Comparison of ENCODE assay signal across 1 cellular context in the genomic region with DNA sequence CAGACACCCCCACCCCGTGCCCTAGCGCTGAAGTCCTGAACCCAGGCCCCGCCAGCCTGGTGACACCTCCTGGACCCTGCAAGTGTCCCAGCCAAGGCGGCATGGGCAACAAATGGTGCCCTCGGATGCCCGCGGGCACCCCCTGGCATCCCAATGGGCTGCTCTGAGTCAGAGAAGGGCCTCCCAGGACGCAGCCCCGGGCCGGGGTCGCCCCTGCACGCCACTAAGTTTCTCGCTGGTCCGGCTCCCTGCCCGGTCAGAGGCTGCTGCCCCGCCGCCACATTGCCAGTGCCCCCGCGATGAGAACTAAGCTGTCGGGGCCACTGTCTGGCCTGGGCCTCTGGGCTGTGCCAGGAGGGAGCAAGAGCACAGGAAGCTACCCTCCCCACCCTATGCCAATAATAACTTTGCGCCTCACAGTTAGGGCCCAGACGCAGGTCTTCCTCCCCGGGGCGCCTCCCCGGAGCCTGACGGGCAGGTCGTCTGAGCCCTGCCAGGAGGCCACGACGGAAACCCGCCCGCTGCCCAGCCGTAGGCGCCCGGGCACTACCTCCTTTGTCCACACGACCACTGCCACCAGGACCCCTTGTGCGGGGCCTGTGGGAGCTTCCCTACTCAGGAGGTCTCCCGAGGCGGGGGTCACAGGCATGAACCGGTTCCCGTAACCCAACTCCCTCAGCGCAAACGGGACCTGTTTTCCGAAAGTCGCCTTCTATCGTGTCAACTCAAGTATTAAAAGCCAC.
TF ChIP-seq lines count a peak whose summit lies in the region.

No MANE protein-coding gene starts in this region.

TF ChIP-seq in GM12878, 131 proteins besides CTCF, POLR2A, EP300 and RAD21 (continued from another document):
- TF ChIP-seq, protein P1, sequence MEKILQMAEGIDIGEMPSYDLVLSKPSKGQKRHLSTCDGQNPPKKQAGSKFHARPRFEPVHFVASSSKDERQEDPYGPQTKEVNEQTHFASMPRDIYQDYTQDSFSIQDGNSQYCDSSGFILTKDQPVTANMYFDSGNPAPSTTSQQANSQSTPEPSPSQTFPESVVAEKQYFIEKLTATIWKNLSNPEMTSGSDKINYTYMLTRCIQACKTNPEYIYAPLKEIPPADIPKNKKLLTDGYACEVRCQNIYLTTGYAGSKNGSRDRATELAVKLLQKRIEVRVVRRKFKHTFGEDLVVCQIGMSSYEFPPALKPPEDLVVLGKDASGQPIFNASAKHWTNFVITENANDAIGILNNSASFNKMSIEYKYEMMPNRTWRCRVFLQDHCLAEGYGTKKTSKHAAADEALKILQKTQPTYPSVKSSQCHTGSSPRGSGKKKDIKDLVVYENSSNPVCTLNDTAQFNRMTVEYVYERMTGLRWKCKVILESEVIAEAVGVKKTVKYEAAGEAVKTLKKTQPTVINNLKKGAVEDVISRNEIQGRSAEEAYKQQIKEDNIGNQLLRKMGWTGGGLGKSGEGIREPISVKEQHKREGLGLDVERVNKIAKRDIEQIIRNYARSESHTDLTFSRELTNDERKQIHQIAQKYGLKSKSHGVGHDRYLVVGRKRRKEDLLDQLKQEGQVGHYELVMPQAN (conservative IDR thresholded peaks at IDR 0.05) = 0 out of 2 replicates have a peak, but pooled peaks have one; percentile 17
- TF ChIP-seq, protein P2, sequence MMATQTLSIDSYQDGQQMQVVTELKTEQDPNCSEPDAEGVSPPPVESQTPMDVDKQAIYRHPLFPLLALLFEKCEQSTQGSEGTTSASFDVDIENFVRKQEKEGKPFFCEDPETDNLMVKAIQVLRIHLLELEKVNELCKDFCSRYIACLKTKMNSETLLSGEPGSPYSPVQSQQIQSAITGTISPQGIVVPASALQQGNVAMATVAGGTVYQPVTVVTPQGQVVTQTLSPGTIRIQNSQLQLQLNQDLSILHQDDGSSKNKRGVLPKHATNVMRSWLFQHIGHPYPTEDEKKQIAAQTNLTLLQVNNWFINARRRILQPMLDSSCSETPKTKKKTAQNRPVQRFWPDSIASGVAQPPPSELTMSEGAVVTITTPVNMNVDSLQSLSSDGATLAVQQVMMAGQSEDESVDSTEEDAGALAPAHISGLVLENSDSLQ (IDR thresholded peaks at IDR 0.05) = peak; percentile 73
- TF ChIP-seq, protein P3, sequence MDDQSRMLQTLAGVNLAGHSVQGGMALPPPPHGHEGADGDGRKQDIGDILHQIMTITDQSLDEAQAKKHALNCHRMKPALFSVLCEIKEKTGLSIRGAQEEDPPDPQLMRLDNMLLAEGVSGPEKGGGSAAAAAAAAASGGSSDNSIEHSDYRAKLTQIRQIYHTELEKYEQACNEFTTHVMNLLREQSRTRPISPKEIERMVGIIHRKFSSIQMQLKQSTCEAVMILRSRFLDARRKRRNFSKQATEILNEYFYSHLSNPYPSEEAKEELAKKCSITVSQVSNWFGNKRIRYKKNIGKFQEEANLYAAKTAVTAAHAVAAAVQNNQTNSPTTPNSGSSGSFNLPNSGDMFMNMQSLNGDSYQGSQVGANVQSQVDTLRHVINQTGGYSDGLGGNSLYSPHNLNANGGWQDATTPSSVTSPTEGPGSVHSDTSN (IDR thresholded peaks at IDR 0.05; ENCODE audit: insufficient replicate concordance, low read depth, low read length) = peak; percentile 32
- TF ChIP-seq ZSCAN29 (IDR thresholded peaks at IDR 0.05) (no peak), POU2F2 (IDR thresholded peaks at IDR 0.05; ENCODE audit: borderline replicate concordance, low read depth, low read length) (peak; percentile 2; the same call in 1 of the 3 replicates), CREB1 (IDR thresholded peaks at IDR 0.05; ENCODE audit: low read depth) (no peak), SIX5 (IDR thresholded peaks at IDR 0.05; ENCODE audit: low read depth, low read length, severe bottlenecking) (no peak), IKZF1 (conservative IDR thresholded peaks at IDR 0.05) (peak; percentile 13), GATAD2B (conservative IDR thresholded peaks at IDR 0.05; ENCODE audit: low read depth) (peak; percentile 17; the same call in 1 of the 2 replicates), FOS (IDR thresholded peaks at IDR 0.05; ENCODE audit: borderline replicate concordance, extremely low read depth, insufficient read length) (no peak)
- TF ChIP-seq, protein P4, sequence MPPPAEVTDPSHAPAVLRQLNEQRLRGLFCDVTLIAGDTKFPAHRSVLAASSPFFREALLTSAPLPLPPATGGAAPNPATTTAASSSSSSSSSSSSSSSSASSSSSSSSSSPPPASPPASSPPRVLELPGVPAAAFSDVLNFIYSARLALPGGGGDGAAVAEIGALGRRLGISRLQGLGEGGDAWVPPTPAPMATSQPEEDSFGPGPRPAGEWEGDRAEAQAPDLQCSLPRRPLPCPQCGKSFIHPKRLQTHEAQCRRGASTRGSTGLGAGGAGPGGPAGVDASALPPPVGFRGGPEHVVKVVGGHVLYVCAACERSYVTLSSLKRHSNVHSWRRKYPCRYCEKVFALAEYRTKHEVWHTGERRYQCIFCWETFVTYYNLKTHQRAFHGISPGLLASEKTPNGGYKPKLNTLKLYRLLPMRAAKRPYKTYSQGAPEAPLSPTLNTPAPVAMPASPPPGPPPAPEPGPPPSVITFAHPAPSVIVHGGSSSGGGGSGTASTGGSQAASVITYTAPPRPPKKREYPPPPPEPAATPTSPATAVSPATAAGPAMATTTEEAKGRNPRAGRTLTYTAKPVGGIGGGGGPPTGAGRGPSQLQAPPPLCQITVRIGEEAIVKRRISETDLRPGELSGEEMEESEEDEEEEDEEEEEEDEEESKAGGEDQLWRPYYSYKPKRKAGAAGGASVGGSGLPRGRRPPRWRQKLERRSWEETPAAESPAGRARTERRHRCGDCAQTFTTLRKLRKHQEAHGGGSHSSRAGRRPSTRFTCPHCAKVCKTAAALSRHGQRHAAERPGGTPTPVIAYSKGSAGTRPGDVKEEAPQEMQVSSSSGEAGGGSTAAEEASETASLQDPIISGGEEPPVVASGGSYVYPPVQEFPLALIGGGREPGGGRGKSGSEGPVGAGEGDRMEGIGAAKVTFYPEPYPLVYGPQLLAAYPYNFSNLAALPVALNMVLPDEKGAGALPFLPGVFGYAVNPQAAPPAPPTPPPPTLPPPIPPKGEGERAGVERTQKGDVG (CRISPR knock-in tag; IDR thresholded peaks at IDR 0.05) = no peak
